Comparison of ENCODE assay signal across 10 cellular contexts in genomic region chr6:16438677-16439615, GRCh38.
DNase-seq lines count a peak whose midpoint lies in the region; ATAC-seq, FAIRE-seq and TF ChIP-seq lines count a peak whose summit lies in the region.
"Had no signal": no experiment of that assay in that cellular context is flagged by ENCODE, and none has a peak within 500 bp of the region (broad histone marks: within the 10 kb centered on the region; RNA-seq: fewer than 3 reads in every experiment).

No MANE protein-coding gene starts in this region.

- H3K4ac ChIP-seq in mesendoderm (ENCODE audit: low read depth, low read length), result no peak overlapping the region

- H3K9ac ChIP-seq in GM12878 (ENCODE audit: control insufficient read depth, insufficient read depth, low read length) (0 out of 2 replicates have a peak overlapping the region, but pooled peaks have one; percentile 7), mesendoderm (ENCODE audit: low read length) (no peak overlapping the region)

- H2BK120ac ChIP-seq in mesendoderm (ENCODE audit: low read depth, low read length), result no peak overlapping the region

- RAD21 ChIA-PET in GM12878 (lab: Charles Lee; ENCODE audit: unreplicated experiment), result interaction anchor here (0.8 to 9.3 kb wide), 20 partner anchors 10 to 73 kb away, joined by 3 to 99 read pairs (median 6); no protein-coding TSS in a partner anchor

- BruUV-seq in GM12878 (replicated peaks; lab: Mats Ljungman, UMichigan), result no TSS peak

- no peak for TF ChIP-seq POLR2A in GM12878 (IDR thresholded peaks at IDR 0.05; ENCODE audit: low read depth, low read length)

- no peak overlapping the region for H3K27ac ChIP-seq in CD8-positive, alpha-beta T cell (ENCODE audit: low read depth, low read length)
- H3K27ac ChIP-seq in GM12878 (ENCODE audit: control insufficient read depth, insufficient read depth) (peak overlapping the region; percentile 70), mesendoderm (ENCODE audit: low read depth, low read length) (no peak overlapping the region)
- H3K27ac ChIP-seq: SJCRH30 had no signal

- H2BK15ac ChIP-seq in mesendoderm (replicated peaks; ENCODE audit: low read depth), result no peak overlapping the region

- H3K23ac ChIP-seq in mesendoderm (ENCODE audit: low read length), result no peak overlapping the region

- no peak overlapping the region for H3K4me3 ChIP-seq in CD8-positive, alpha-beta T cell (ENCODE audit: low read depth, low read length)
- no peak overlapping the region for H3K4me3 ChIP-seq in GM12878
- H3K4me3 ChIP-seq in mesendoderm (ENCODE audit: low read length), result no peak overlapping the region
- H3K4me3 ChIP-seq: SJCRH30 had no signal

- peaks cover 52% of the 10 kb centered on the region for H3K4me1 Mint-ChIP-seq in CD8-positive, alpha-beta T cell (ENCODE audit: low read depth)

- 71% methylated on average over 8 of the region's 14 CpGs for WGBS in GM12878 (ENCODE audit: insufficient coverage, insufficient replicate concordance, low lambda C conversion rate, missing lambda C conversion rate)
- 100% methylated on average over 1 of the region's 14 CpGs for WGBS in mesendoderm (ENCODE audit: extremely low coverage, insufficient coverage, low lambda C conversion rate)

- peaks cover 10% of the 10 kb centered on the region for H3K36me3 Mint-ChIP-seq in CD8-positive, alpha-beta T cell

- H3K79me1 ChIP-seq in mesendoderm (ENCODE audit: low read length), result no peaks in the 10 kb centered on the region

- FAIRE-seq in GM12878 (lab: Jason Lieb, UNC), result no peak

- H2BK5ac ChIP-seq in mesendoderm (ENCODE audit: low read length), result no peak overlapping the region

- peak overlapping the region; percentile 62 for H3K4me2 ChIP-seq in GM12878 (ENCODE audit: control insufficient read depth, insufficient read depth)
- H3K4me2 ChIP-seq in mesendoderm (ENCODE audit: low read length), result no peak overlapping the region

- peak overlapping the region; percentile 47 for H3K27ac Mint-ChIP-seq in CD8-positive, alpha-beta T cell

- SMC1A ChIA-PET in GM12878 (lab: Charles Lee; ENCODE audit: uncharacterized antibody, unreplicated experiment), result interaction anchor here (0.7 to 15.6 kb wide), 23 partner anchors 10 to 324 kb away, joined by 3 to 314 read pairs (median 4); no protein-coding TSS in a partner anchor

- no peak overlapping the region for H4K5ac ChIP-seq in mesendoderm (ENCODE audit: low read length)

- in situ Hi-C loops in GM12878 (cut with MboI), result no loop called here

- no peaks in the 10 kb centered on the region for H3K27me3 ChIP-seq in CD8-positive, alpha-beta T cell (ENCODE audit: insufficient read depth, low read length)
- H3K27me3 ChIP-seq in GM12878 (replicated peaks in 1 of 2; ENCODE audit: control insufficient read depth in 2 of 2, insufficient read depth in 2 of 2, low read length in 1 of 2), result no peaks in the 10 kb centered on the region
- H3K27me3 ChIP-seq in mesendoderm (ENCODE audit: insufficient read depth, low read length, poor library complexity), result no peaks in the 10 kb centered on the region
- H3K27me3 ChIP-seq: SJCRH30 had no signal

- no peak for TF ChIP-seq RAD21 in GM12878 (IDR thresholded peaks at IDR 0.05; ENCODE audit: insufficient read depth, low read depth, low read length)

- H3K4me1 ChIP-seq in CD8-positive, alpha-beta T cell (ENCODE audit: insufficient read depth, low read length), result peaks cover 28% of the 10 kb centered on the region
- peaks cover 41% of the 10 kb centered on the region for H3K4me1 ChIP-seq in GM12878 (ENCODE audit: control insufficient read depth, insufficient read depth, low read length)
- H3K4me1 ChIP-seq in mesendoderm (ENCODE audit: control insufficient read depth, low read depth, low read length), result no peaks in the 10 kb centered on the region
- H3K4me1 ChIP-seq: SJCRH30 had no signal

- no peak overlapping the region for H4K8ac ChIP-seq in mesendoderm (ENCODE audit: low read depth, low read length)

- H2AFZ ChIP-seq in GM12878 (ENCODE audit: control insufficient read depth, low read depth, low read length), result no peak overlapping the region

- CTCF ChIA-PET in CD8-positive, alpha-beta T cell (lab: Charles Lee), result interaction anchor here (0.9 kb wide), 1 partner anchor 72 kb away, joined by 3 read pairs; no protein-coding TSS in a partner anchor
- CTCF ChIA-PET in GM12878 (lab: Yijun Ruan, JAX), result interaction anchor here (0.7 to 5.3 kb wide), 14 partner anchors 11 to 323 kb away, joined by 3 to 23 read pairs (median 5); no protein-coding TSS in a partner anchor

- H3K27me3 Mint-ChIP-seq in CD8-positive, alpha-beta T cell (ENCODE audit: low read depth), result no peaks in the 10 kb centered on the region

- POLR2A ChIA-PET in CD8-positive, alpha-beta T cell (lab: Charles Lee), result interaction anchor here (1.2 kb wide), 1 partner anchor 19 kb away, joined by 3 read pairs; no protein-coding TSS in a partner anchor
- POLR2A ChIA-PET in GM12878 (lab: Charles Lee), result interaction anchor here (0.5 to 3.2 kb wide), 11 partner anchors 9 to 320 kb away, joined by 3 to 36 read pairs (median 4); no protein-coding TSS in a partner anchor

- no peak overlapping the region for H3K4me3 Mint-ChIP-seq in CD8-positive, alpha-beta T cell

- no peaks in the 10 kb centered on the region for H3K9me3 ChIP-seq in CD8-positive, alpha-beta T cell (ENCODE audit: low read length)
- no peaks in the 10 kb centered on the region; the same call in 2 of the 3 replicates for H3K9me3 ChIP-seq in GM12878 (replicated peaks; ENCODE audit: control insufficient read depth, insufficient read depth, low read length)
- H3K9me3 ChIP-seq: SJCRH30 had no signal

- H3K18ac ChIP-seq in mesendoderm (ENCODE audit: low read length), result no peak overlapping the region

- TF ChIP-seq CTCF in CD8-positive, alpha-beta T cell (IDR thresholded peaks at IDR 0.05), result no peak
- no peak for TF ChIP-seq CTCF in GM12878 (IDR thresholded peaks at IDR 0.05 in 2 of 3, conservative IDR thresholded peaks at IDR 0.05 in 1 of 3; ENCODE audit: control insufficient read depth in 2 of 3, extremely low read depth in 1 of 3, insufficient read depth in 1 of 3, low read depth in 3 of 3, low read length in 3 of 3)

- no peak overlapping the region for H3K56ac ChIP-seq in mesendoderm (ENCODE audit: low read length)

- H3K79me2 ChIP-seq in GM12878 (ENCODE audit: control insufficient read depth, insufficient read depth, low read length) (peaks cover 23% of the 10 kb centered on the region), mesendoderm (ENCODE audit: control insufficient read depth, insufficient read depth, low read length) (no peaks in the 10 kb centered on the region)

- no peaks in the 10 kb centered on the region for H3K9me3 Mint-ChIP-seq in CD8-positive, alpha-beta T cell

- no peaks in the 10 kb centered on the region for H4K20me1 ChIP-seq in GM12878 (ENCODE audit: control insufficient read depth, insufficient read depth)

- no peaks in the 10 kb centered on the region for H3K36me3 ChIP-seq in CD8-positive, alpha-beta T cell (ENCODE audit: insufficient read depth, low read length)
- peaks cover 3 to 8% of the 10 kb centered on the region in 2 experiments; a peak in 3 of 4 replicates for H3K36me3 ChIP-seq in GM12878 (ENCODE audit: control insufficient read depth in 2 of 2, insufficient read depth in 2 of 2, low read length in 1 of 2)
- H3K36me3 ChIP-seq in mesendoderm (ENCODE audit: control insufficient read depth, insufficient read depth, low read length), result no peaks in the 10 kb centered on the region
- H3K36me3 ChIP-seq: SJCRH30 had no signal

- no peak overlapping the region for H2AK5ac ChIP-seq in mesendoderm (ENCODE audit: low read length)

- ATAC-seq in CD8-positive, alpha-beta T cell, result no peak
- ATAC-seq in GM12878, result peak; percentile 78
- no peak for ATAC-seq in HG02798 (IDR thresholded peaks at IDR 0.05; ENCODE audit: poor library complexity, unreplicated experiment)
- no peak for ATAC-seq in GM21786 (IDR thresholded peaks at IDR 0.05; ENCODE audit: unreplicated experiment)

- TF ChIP-seq EP300 in GM12878 (IDR thresholded peaks at IDR 0.05; ENCODE audit: borderline replicate concordance in 1 of 2, control insufficient read depth in 1 of 2, low read depth in 2 of 2, low read length in 2 of 2), result no peak

- intact Hi-C loops in CD8-positive, alpha-beta T cell (cut with DNase I, micrococcal nuclease), result loop anchor here in 1 of 2 experiments (5.0 kb wide), 2 partner anchors 43 to 73 kb away; no protein-coding TSS in a partner anchor
- intact Hi-C loops in GM12878 (cut with micrococcal nuclease; ENCODE audit: unreplicated experiment), result loop anchor here (2.0 kb wide), 1 partner anchor 32 kb away; no protein-coding TSS in a partner anchor

- DNase-seq in CD8-positive, alpha-beta T cell, result no peak
- DNase-seq in HCEC 1CT (peak; percentile 64), GM12878 (ENCODE audit: low read depth, low spot score) (peak; percentile 53), mesendoderm (peak; percentile 54), NCI-H1436 treated with DMSO at 0.1 percent for 48 hours (lab: John Stamatoyannopoulos, UW) (no peak), NCI-H774 (lab: John Stamatoyannopoulos, UW) (no peak)
- DNase-seq: activated gamma-delta T cell, SJCRH30 had no signal

TF ChIP-seq in GM12878, 131 proteins besides CTCF, POLR2A, EP300 and RAD21 (continues in another document):
- TF ChIP-seq YY1 (IDR thresholded peaks at IDR 0.05; ENCODE audit: low read depth, low read length) (peak; percentile 22; the same call in 1 of the 2 replicates), NR2F1 (conservative IDR thresholded peaks at IDR 0.05) (no peak), SKIL (IDR thresholded peaks at IDR 0.05; ENCODE audit: low read depth, poor library complexity, severe bottlenecking) (no peak), POLR2AphosphoS5 (IDR thresholded peaks at IDR 0.05; ENCODE audit: low read length) (no peak), GABPA (IDR thresholded peaks at IDR 0.05; ENCODE audit: low read depth) (no peak), SUZ12 (IDR thresholded peaks at IDR 0.05; ENCODE audit: unreplicated experiment) (no peak)

Comparison
In these comparisons a context has a peak if more than half of its experiments do, and no peak if none do; other contexts are left out.
1. DNase-seq: peak in HCEC 1CT (single experiment), GM12878 (single experiment) and mesendoderm (single experiment); none in CD8-positive, alpha-beta T cell (0 of 7), NCI-H1436 treated with DMSO at 0.1 percent for 48 hours (single experiment) and NCI-H774 (single experiment).